ENCODE assay signal across 8 cellular contexts in genomic region chr1:150577557-150578277, GRCh38. TPM values are rescaled to one million over a fixed set of nuclear protein-coding genes. Genes with fewer than 3 reads are reported as not detected.
DNase-seq lines count a peak whose midpoint lies in the region; ATAC-seq, FAIRE-seq and TF ChIP-seq lines count a peak whose summit lies in the region.

No MANE protein-coding gene starts in this region.

- H3K9me3 ChIP-seq in left ventricle myocardium inferior (replicated peaks) = no peaks in the 10 kb centered on the region
- H3K9me3 ChIP-seq in gastroesophageal sphincter = no peaks in the 10 kb centered on the region
- no peaks in the 10 kb centered on the region for H3K9me3 ChIP-seq in small intestine (ENCODE audit: control insufficient read depth, low read depth)

- CTCF ChIA-PET in WTC11 (lab: Charles Lee) = interaction anchor here (1.2 to 2.6 kb wide), 3 partner anchors 16 to 44 kb away, joined by 3 to 59 read pairs (median 5); no protein-coding TSS in a partner anchor

- H3K4me1 Mint-ChIP-seq in WTC11 = peaks cover 54% of the 10 kb centered on the region

- no peak for FAIRE-seq in small intestine (lab: Jason Lieb, UNC)

- no peak for ATAC-seq in Right ventricle myocardium inferior
- no peak for ATAC-seq in WTC11
- no peak for ATAC-seq in gastroesophageal sphincter

- H3K27me3 Mint-ChIP-seq in WTC11 (ENCODE audit: low read depth) = no peaks in the 10 kb centered on the region; the same call in 1 of the 2 replicates

- H3K4me3 Mint-ChIP-seq in WTC11 = peak overlapping the region; percentile 92

- no peak for DNase-seq in left ventricle myocardium inferior
- DNase-seq in Right ventricle myocardium inferior (ENCODE audit: missing footprints) = no peak
- no peak for DNase-seq in WTC11 (ENCODE audit: low spot score)
- peak; percentile 45 for DNase-seq in small intestine
- DNase-seq in effector CD4-positive, alpha-beta T cell = no peak
- DNase-seq in NCI-H128 (lab: John Stamatoyannopoulos, UW; ENCODE audit: unreplicated experiment) = no peak
- no peak for DNase-seq in C1 segment of cervical spinal cord (lab: John Stamatoyannopoulos, UW)

- H3K9me3 Mint-ChIP-seq in WTC11 = no peaks in the 10 kb centered on the region

- peak overlapping the region; percentile 97 for H3K27ac Mint-ChIP-seq in WTC11

- H3K27me3 ChIP-seq in left ventricle myocardium inferior (ENCODE audit: low read depth) = no peaks in the 10 kb centered on the region
- H3K27me3 ChIP-seq in gastroesophageal sphincter = no peaks in the 10 kb centered on the region
- no peaks in the 10 kb centered on the region for H3K27me3 ChIP-seq in small intestine (ENCODE audit: control insufficient read depth in 2 of 2, insufficient read depth in 2 of 2, low read length in 2 of 2)

- H3K36me3 ChIP-seq in left ventricle myocardium inferior (peaks cover 62% of the 10 kb centered on the region), gastroesophageal sphincter (peaks cover 0 to 48% of the 10 kb centered on the region in 2 donors), small intestine (ENCODE audit: control insufficient read depth in 2 of 2, insufficient read depth in 2 of 2, low read length in 2 of 2) (peaks cover 13 to 14% of the 10 kb centered on the region in 2 donors)

- intact Hi-C loops in left ventricle myocardium inferior (cut with micrococcal nuclease) (loop anchor here (5.0 kb wide), 1 partner anchor 45 kb away; no protein-coding TSS in a partner anchor), Right ventricle myocardium inferior (cut with DNase I) (loop anchor here (1.0 to 2.0 kb wide), 3 partner anchors 16 to 51 kb away; partner anchors contain the start of gene ENSA)

- TF ChIP-seq POLR2A in gastroesophageal sphincter (IDR thresholded peaks at IDR 0.05) = no peak

- H3K4me3 ChIP-seq in left ventricle myocardium inferior (peak overlapping the region; percentile 81), gastroesophageal sphincter (peak overlapping the region; percentile 85 to 97), small intestine (ENCODE audit: low read depth in 1 of 2, low read length in 2 of 2) (peak overlapping the region; percentile 84 to 99)

- TF ChIP-seq EP300 in gastroesophageal sphincter (IDR thresholded peaks at IDR 0.05) = no peak

- H3K4me1 ChIP-seq in left ventricle myocardium inferior (peaks cover 71% of the 10 kb centered on the region), gastroesophageal sphincter (peaks cover 5 to 41% (median 23%) of the 10 kb centered on the region in 3 donors), small intestine (ENCODE audit: control insufficient read depth in 2 of 2, insufficient read depth in 1 of 2, low read depth in 1 of 2, low read length in 1 of 2) (peaks cover 3 to 9% of the 10 kb centered on the region in 2 donors)

- peaks cover 61% of the 10 kb centered on the region for H3K36me3 Mint-ChIP-seq in WTC11

- POLR2A ChIA-PET in WTC11 (lab: Charles Lee) = interaction anchor here (1.2 to 9.4 kb wide), 7 partner anchors 9 to 51 kb away, joined by 3 to 188 read pairs (median 13); partner anchors contain the start of gene ENSA

- TF ChIP-seq CTCF in left ventricle myocardium inferior (IDR thresholded peaks at IDR 0.05; ENCODE audit: borderline replicate concordance) (no peak), WTC11 (IDR thresholded peaks at IDR 0.05) (no peak), gastroesophageal sphincter (IDR thresholded peaks at IDR 0.05) (no peak)

- H3K27ac ChIP-seq in left ventricle myocardium inferior (replicated peaks) (peak overlapping the region; percentile 96), gastroesophageal sphincter (peak overlapping the region; percentile 87 to 100 (median 100)), small intestine (ENCODE audit: low read depth in 1 of 2, low read length in 1 of 2) (peak overlapping the region; percentile 98 to 99)

- 0 to 1% methylated on average over 12 of the region's 12 CpGs for WGBS in gastroesophageal sphincter (ENCODE audit: low coverage in 1 of 2), 2 donors
- WGBS in small intestine, 3 donors = 0 to 1% (median 1%) methylated on average over 12 of the region's 12 CpGs

TF ChIP-seq in WTC11, 78 proteins besides CTCF, POLR2A, EP300 and RAD21 (continues in another document):
- TF ChIP-seq HMGA2 (CRISPR knock-in tag; IDR thresholded peaks at IDR 0.05) (no peak), AFF4 (CRISPR knock-in tag; IDR thresholded peaks at IDR 0.05; ENCODE audit: borderline replicate concordance) (no peak), AR (CRISPR knock-in tag; IDR thresholded peaks at IDR 0.05) (no peak), MLX (CRISPR knock-in tag; IDR thresholded peaks at IDR 0.05) (no peak), ATF6 (CRISPR knock-in tag; IDR thresholded peaks at IDR 0.05) (no peak)

RNA-seq across cellular contexts. Expression of gene MCL1, which starts 1.7 kb away (rescaled TPM):
- total RNA-seq in left ventricle myocardium inferior (97.0 TPM), Right ventricle myocardium inferior (99.7 TPM), WTC11 (2021) (191 to 212 TPM (median 204 TPM) in 3 replicates), gastroesophageal sphincter (100 to 1,000 TPM; 212 to 353 (median 317) TPM)
- 100 to 1,000 TPM in 2 of 3 donors, 10 to 100 TPM in 1; 87.0 to 110 (median 101) TPM for polyA plus RNA-seq in small intestine

RNA-seq across cellular contexts. Expression of gene ADAMTSL4, which starts 28.5 kb away (rescaled TPM):
- total RNA-seq in left ventricle myocardium inferior (46.3 TPM), Right ventricle myocardium inferior (80.3 TPM), WTC11 (2021) (6.6 to 14.7 TPM (median 14.1 TPM) in 3 replicates), gastroesophageal sphincter (10 to 100 TPM; 27.1 to 66.5 (median 36.3) TPM)
- 10 to 100 TPM in 1 of 3 donors, under 1 TPM in 2; 0.27 to 16.1 (median 0.45) TPM for polyA plus RNA-seq in small intestine

RNA-seq across cellular contexts. Expression of gene ENSA, which starts 51.7 kb away (rescaled TPM):
- total RNA-seq in left ventricle myocardium inferior (129 TPM), Right ventricle myocardium inferior (131 TPM), WTC11 (2021) (219 to 254 TPM (median 224 TPM) in 3 replicates), gastroesophageal sphincter (100 to 1,000 TPM; 154 to 191 (median 167) TPM)
- polyA plus RNA-seq in small intestine = 100 to 1,000 TPM; 143 to 188 (median 160) TPM
